Comparison of ENCODE assay signal across 16 cellular contexts in the genomic region with DNA sequence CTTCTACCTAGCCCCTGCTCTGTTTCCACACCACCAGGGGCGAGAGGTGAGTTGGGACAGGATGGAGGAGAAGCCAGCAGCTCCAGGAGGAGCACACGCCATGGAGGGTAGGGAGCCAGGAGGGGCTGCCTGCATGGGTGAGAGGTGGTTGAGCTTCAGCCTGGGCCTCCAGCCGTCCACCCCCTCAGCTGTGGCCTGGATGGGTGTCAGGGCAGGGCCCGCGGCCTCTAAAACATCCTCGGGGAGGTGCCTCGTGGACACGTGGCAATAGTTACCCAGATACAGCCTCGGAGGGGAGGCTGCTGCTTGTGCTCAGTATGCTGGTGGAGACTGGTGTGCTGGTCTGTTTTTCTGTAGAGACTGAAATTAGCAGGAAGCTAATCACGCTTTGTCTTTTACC.
DNase-seq lines count a peak whose midpoint lies in the region; ATAC-seq and TF ChIP-seq lines count a peak whose summit lies in the region.
"Had no signal": no experiment of that assay in that cellular context is flagged by ENCODE, and none has a peak within 500 bp of the region (broad histone marks: within the 10 kb centered on the region; RNA-seq: fewer than 3 reads in every experiment).

No MANE protein-coding gene starts in this region.

- no peak overlapping the region for H2AFZ ChIP-seq in neuronal stem cell (ENCODE audit: low read length)
- H2AFZ ChIP-seq: GM23338 had no signal

- H2BK5ac ChIP-seq in neuronal stem cell (ENCODE audit: low read length) = no peak overlapping the region

- no peak overlapping the region for H2BK15ac ChIP-seq in neuronal stem cell (ENCODE audit: low read length)

- H3K9me3 Mint-ChIP-seq in brain (no peaks in the 10 kb centered on the region), glutamatergic neuron (ENCODE audit: unreplicated experiment) (peaks cover 14% of the 10 kb centered on the region)
- no peaks in the 10 kb centered on the region for H3K9me3 Mint-ChIP-seq in central memory CD8-positive, alpha-beta T cell
- H3K9me3 Mint-ChIP-seq: CD4-positive, alpha-beta memory T cell; GM23338 had no signal

- TF ChIP-seq CTCF in brain (conservative IDR thresholded peaks at IDR 0.05) = no peak
- no peak for TF ChIP-seq CTCF in glutamatergic neuron (IDR thresholded peaks at IDR 0.05; ENCODE audit: partially characterized antibody, unreplicated experiment)

- H3K4ac ChIP-seq in neuronal stem cell (ENCODE audit: low read length) = no peak overlapping the region

- H3K4me3 Mint-ChIP-seq in brain (no peak overlapping the region), glutamatergic neuron (ENCODE audit: unreplicated experiment) (peak overlapping the region; percentile 74)
- no peak overlapping the region for H3K4me3 Mint-ChIP-seq in central memory CD8-positive, alpha-beta T cell
- H3K4me3 Mint-ChIP-seq: CD4-positive, alpha-beta memory T cell; GM23338 had no signal

- no peak overlapping the region for H3K14ac ChIP-seq in neuronal stem cell (ENCODE audit: low read length)

- H3K27ac ChIP-seq in neuronal stem cell (replicated peaks; ENCODE audit: low read length) = no peak overlapping the region

- no peak overlapping the region for H3K4me3 ChIP-seq in neuronal stem cell (ENCODE audit: low read length in 2 of 2)
- H3K4me3 ChIP-seq: GM23338 had no signal

- no peaks in the 10 kb centered on the region for H3K9me3 ChIP-seq in neuronal stem cell (replicated peaks in 1 of 2; ENCODE audit: control insufficient read depth in 2 of 2, insufficient read depth in 1 of 2, low read depth in 1 of 2, low read length in 2 of 2)

- H3K27me3 ChIP-seq in neuronal stem cell (ENCODE audit: control insufficient read depth in 3 of 3, insufficient read depth in 3 of 3, low read depth in 1 of 3, low read length in 3 of 3) = no peaks in the 10 kb centered on the region

- no peak overlapping the region for H2BK120ac ChIP-seq in neuronal stem cell (ENCODE audit: low read depth, low read length)

- no peak overlapping the region for H4K8ac ChIP-seq in neuronal stem cell (ENCODE audit: low read depth, low read length)

- H3K79me1 ChIP-seq in neuronal stem cell (ENCODE audit: low read depth, low read length) = peaks cover 2% of the 10 kb centered on the region

- H3K27ac Mint-ChIP-seq in brain = peak overlapping the region in 4 of 5 experiments; percentile 49 to 95 (median 86)
- H3K27ac Mint-ChIP-seq in central memory CD8-positive, alpha-beta T cell (ENCODE audit: low read depth) = peak overlapping the region; percentile 24
- H3K27ac Mint-ChIP-seq in glutamatergic neuron (ENCODE audit: unreplicated experiment) = peak overlapping the region; percentile 59
- H3K27ac Mint-ChIP-seq: GM23338 had no signal

- H3K23ac ChIP-seq in neuronal stem cell (ENCODE audit: low read depth, low read length, poor library complexity) = peak overlapping the region; percentile 5

- no peak overlapping the region for H3K18ac ChIP-seq in neuronal stem cell (ENCODE audit: low read length)

- no peak overlapping the region for H3K9ac ChIP-seq in neuronal stem cell (ENCODE audit: low read depth, low read length, poor library complexity)

- H3K27me3 Mint-ChIP-seq in brain = peaks cover 4% of the 10 kb centered on the region
- H3K27me3 Mint-ChIP-seq in central memory CD8-positive, alpha-beta T cell = peaks cover 16% of the 10 kb centered on the region
- H3K27me3 Mint-ChIP-seq in glutamatergic neuron (ENCODE audit: unreplicated experiment) = peaks cover 20% of the 10 kb centered on the region

- no peak overlapping the region for H3K4me2 ChIP-seq in neuronal stem cell (ENCODE audit: insufficient read depth, low read length, poor library complexity, severe bottlenecking)
- H3K4me2 ChIP-seq: GM23338 had no signal

- no peak overlapping the region for H4K91ac ChIP-seq in neuronal stem cell (ENCODE audit: low read depth, low read length, poor library complexity)

- H2AK5ac ChIP-seq in neuronal stem cell (ENCODE audit: low read depth, low read length) = peak overlapping the region; percentile 20

- ATAC-seq in central memory CD8-positive, alpha-beta T cell (replicated peaks; ENCODE audit: extremely low read depth, poor library complexity, severe bottlenecking) = no peak
- ATAC-seq: GM23338 had no signal

- H3K36me3 ChIP-seq in neuronal stem cell (replicated peaks in 1 of 2; ENCODE audit: control insufficient read depth in 2 of 2, insufficient read depth in 2 of 2, low read length in 2 of 2) = no peaks in the 10 kb centered on the region

- H2BK12ac ChIP-seq in neuronal stem cell (ENCODE audit: low read length) = no peak overlapping the region

- H3K4me1 Mint-ChIP-seq in brain (peaks cover 92% of the 10 kb centered on the region), glutamatergic neuron (ENCODE audit: low read depth, unreplicated experiment) (peaks cover 55% of the 10 kb centered on the region)
- no peaks in the 10 kb centered on the region for H3K4me1 Mint-ChIP-seq in central memory CD8-positive, alpha-beta T cell

- H3K36me3 Mint-ChIP-seq in brain (no peaks in the 10 kb centered on the region), glutamatergic neuron (ENCODE audit: unreplicated experiment) (no peaks in the 10 kb centered on the region)
- peaks cover 1% of the 10 kb centered on the region for H3K36me3 Mint-ChIP-seq in central memory CD8-positive, alpha-beta T cell (ENCODE audit: insufficient read depth)
- H3K36me3 Mint-ChIP-seq: CD4-positive, alpha-beta memory T cell had no signal

- no CpG with 5 or more reads among the region's 10 CpGs for WGBS in neuronal stem cell (ENCODE audit: extremely low coverage in 2 of 2, insufficient read length in 2 of 2, insufficient replicate concordance in 1 of 2), 2 donors

- peaks cover 9 to 40% of the 10 kb centered on the region in 2 donors for H3K4me1 ChIP-seq in neuronal stem cell (ENCODE audit: control insufficient read depth in 2 of 2, insufficient read depth in 1 of 2, low read depth in 1 of 2, low read length in 2 of 2)

- no peak for DNase-seq in central memory CD8-positive, alpha-beta T cell (ENCODE audit: low spot score in 2 of 2)
- DNase-seq in glutamatergic neuron (no peak), neuronal stem cell (ENCODE audit: low spot score) (no peak), hepatic stellate cell (ENCODE audit: low spot score) (no peak), Kasumi-1 (lab: John Stamatoyannopoulos, UW) (no peak)
- DNase-seq: C1 segment of cervical spinal cord; Calu3; CD4-positive, alpha-beta memory T cell; COR-L47; DMS53; DMS79 treated with DMSO at 0.1 percent for 48 hours; GF-D8; H7; HCEC 1CT had no signal

Comparison
In these comparisons a context has a peak if more than half of its experiments do, and no peak if none do; other contexts are left out.
1. H3K27ac Mint-ChIP-seq: peak in every context shown above with its lines; median percentile 86 in brain; 59 in glutamatergic neuron; 24 in central memory CD8-positive, alpha-beta T cell.